In genomic region chr10:21746118-21746517, GRCh38 we compare ENCODE assay signal across 17 cellular contexts.
DNase-seq lines count a peak whose midpoint lies in the region; ATAC-seq and TF ChIP-seq lines count a peak whose summit lies in the region.
"Had no signal": no experiment of that assay in that cellular context is flagged by ENCODE, and none has a peak within 500 bp of the region (broad histone marks: within the 10 kb centered on the region; RNA-seq: fewer than 3 reads in every experiment).

No MANE protein-coding gene starts in this region.

- TF ChIP-seq CTCF in GM12865 (IDR thresholded peaks at IDR 0.05; ENCODE audit: insufficient read depth, low read depth, low read length, missing control alignments) (no peak), natural killer cell (IDR thresholded peaks at IDR 0.05) (no peak)

- H3K27me3 ChIP-seq in CD4-positive, alpha-beta memory T cell (ENCODE audit: insufficient read depth, low read length), result no peaks in the 10 kb centered on the region
- H3K27me3 ChIP-seq: BLaER1 treated with 17β-estradiol and CSF1 and Interleukin-3, amounts not matched to agents 10 nM and 100 nM; sigmoid colon had no signal

- CTCF ChIA-PET in CD4-positive, alpha-beta memory T cell (lab: Charles Lee; ENCODE audit: partially characterized antibody), result no interaction called here

- POLR2A ChIA-PET in CD4-positive, alpha-beta memory T cell (lab: Charles Lee; ENCODE audit: partially characterized antibody), result interaction anchor here (0.6 to 1.4 kb wide), 3 partner anchors 13 to 845 kb away, joined by 3 read pairs; no protein-coding TSS in a partner anchor

- peak overlapping the region; percentile 52 to 91 (median 81) for H3K27ac Mint-ChIP-seq in CD4-positive, alpha-beta memory T cell
- peak overlapping the region; percentile 66 to 69 for H3K27ac Mint-ChIP-seq in activated naive CD4-positive, alpha-beta T cell treated with anti-CD3 and anti-CD28 coated beads, Interleukin-2, amount 50 U/mL, for 72 hours
- H3K27ac Mint-ChIP-seq in natural killer cell, result peak overlapping the region; percentile 22 to 82
- H3K27ac Mint-ChIP-seq: IgD-negative memory B cell had no signal

- no peaks in the 10 kb centered on the region for H3K27me3 Mint-ChIP-seq in CD4-positive, alpha-beta memory T cell
- no peaks in the 10 kb centered on the region for H3K27me3 Mint-ChIP-seq in natural killer cell (ENCODE audit: low read depth in 2 of 2)
- H3K27me3 Mint-ChIP-seq: IgD-negative memory B cell had no signal

- H3K36me3 Mint-ChIP-seq in CD4-positive, alpha-beta memory T cell, result peaks cover 27 to 34% of the 10 kb centered on the region in 2 donors
- H3K36me3 Mint-ChIP-seq in activated naive CD4-positive, alpha-beta T cell treated with anti-CD3 and anti-CD28 coated beads, Interleukin-2, amount 50 U/mL, for 72 hours, result peaks cover 0 to 20% of the 10 kb centered on the region in 2 donors
- H3K36me3 Mint-ChIP-seq in natural killer cell, result no peaks in the 10 kb centered on the region

- peaks cover 12% of the 10 kb centered on the region for H3K36me3 ChIP-seq in CD4-positive, alpha-beta memory T cell (ENCODE audit: insufficient read depth, low read length)

- intact Hi-C loops in CD4-positive, alpha-beta memory T cell (cut with micrococcal nuclease), result no loop called here
- intact Hi-C loops in natural killer cell (cut with micrococcal nuclease), result no loop called here

- peak overlapping the region; percentile 0 to 53 (median 21) for H3K4me3 Mint-ChIP-seq in CD4-positive, alpha-beta memory T cell
- no peak overlapping the region for H3K4me3 Mint-ChIP-seq in natural killer cell
- H3K4me3 Mint-ChIP-seq: IgD-negative memory B cell had no signal

- H3K9me3 Mint-ChIP-seq in CD4-positive, alpha-beta memory T cell, result peaks cover 0 to 2% (median 0%) of the 10 kb centered on the region in 8 donors
- H3K9me3 Mint-ChIP-seq in activated naive CD4-positive, alpha-beta T cell treated with anti-CD3 and anti-CD28 coated beads, Interleukin-2, amount 50 U/mL, for 72 hours, result no peaks in the 10 kb centered on the region
- H3K9me3 Mint-ChIP-seq in natural killer cell, result no peaks in the 10 kb centered on the region
- H3K9me3 Mint-ChIP-seq: IgD-negative memory B cell had no signal

- DNase-seq in CD4-positive, alpha-beta memory T cell, result peak in 1 of 5 donors; percentile 25
- peak; percentile 24 for DNase-seq in GM12865 (ENCODE audit: low read depth)
- no peak for DNase-seq in activated naive CD4-positive, alpha-beta T cell treated with anti-CD3 and anti-CD28 coated beads, Interleukin-2, amount 50 U/mL, for 72 hours (ENCODE audit: low spot score in 2 of 2)
- no peak for DNase-seq in natural killer cell
- no peak for DNase-seq in ACHN
- DNase-seq: cerebellar nuclear complex; hippocampal formation; kidney glomerular epithelial cell; NCI-H1092; NCI-H774; occipital lobe; sigmoid colon; stimulated activated CD4-positive, alpha-beta T cell treated with anti-CD3 and anti-CD28 coated beads, Interleukin-2, amount 100 ng/mL, for 48 hours had no signal

- in situ Hi-C loops in ACHN (cut with HindIII; ENCODE audit: low pct_ligation_motif_present, low pct_unique_long_range_greater_than_20kb, low sequenced_read_pairs), result no loop called here

- H3K9me3 ChIP-seq in CD4-positive, alpha-beta memory T cell (ENCODE audit: control insufficient read depth in 1 of 2, low read length in 2 of 2), result no peaks in the 10 kb centered on the region
- H3K9me3 ChIP-seq: BLaER1 treated with 17β-estradiol and CSF1 and Interleukin-3, amounts not matched to agents 10 nM and 100 nM; sigmoid colon had no signal

- peak; percentile 14 to 74 for ATAC-seq in activated naive CD4-positive, alpha-beta T cell treated with anti-CD3 and anti-CD28 coated beads, Interleukin-2, amount 50 U/mL, for 72 hours
- ATAC-seq in natural killer cell, result peak; percentile 34 to 69 (median 35)
- no peak for ATAC-seq in HG03108 (IDR thresholded peaks at IDR 0.05; ENCODE audit: unreplicated experiment)
- ATAC-seq in HG03342 (IDR thresholded peaks at IDR 0.05; ENCODE audit: unreplicated experiment), result no peak

- no peak overlapping the region for H3K27ac ChIP-seq in CD4-positive, alpha-beta memory T cell (ENCODE audit: low read depth, low read length)
- H3K27ac ChIP-seq: BLaER1 treated with 17β-estradiol and CSF1 and Interleukin-3, amounts not matched to agents 10 nM and 100 nM; sigmoid colon had no signal

- peaks cover 20 to 29% (median 26%) of the 10 kb centered on the region in 4 donors for H3K4me1 Mint-ChIP-seq in CD4-positive, alpha-beta memory T cell
- H3K4me1 Mint-ChIP-seq in natural killer cell, result peaks cover 12 to 30% of the 10 kb centered on the region in 2 donors

- H3K4me3 ChIP-seq in CD4-positive, alpha-beta memory T cell (ENCODE audit: low read length in 2 of 2), result no peak overlapping the region
- no peak overlapping the region for H3K4me3 ChIP-seq in GM12865 (ENCODE audit: low read depth, low read length)
- H3K4me3 ChIP-seq: BLaER1 treated with 17β-estradiol and CSF1 and Interleukin-3, amounts not matched to agents 10 nM and 100 nM; sigmoid colon had no signal

- peaks cover 24% of the 10 kb centered on the region for H3K4me1 ChIP-seq in CD4-positive, alpha-beta memory T cell (ENCODE audit: insufficient read depth, low read length)
- H3K4me1 ChIP-seq: sigmoid colon had no signal

Comparison
In these comparisons a context has a peak if more than half of its experiments do, and no peak if none do; other contexts are left out.
1. ATAC-seq: peak in activated naive CD4-positive, alpha-beta T cell treated with anti-CD3 and anti-CD28 coated beads, Interleukin-2, amount 50 U/mL, for 72 hours (2 of 2) and natural killer cell (3 of 3); none in HG03108 (single experiment) and HG03342 (single experiment).
2. Peak in every context shown above with its lines, with median percentiles within 50 percentile points of each other: H3K27ac Mint-ChIP-seq.